1 cellular context compared by ENCODE assay signal in the genomic region with DNA sequence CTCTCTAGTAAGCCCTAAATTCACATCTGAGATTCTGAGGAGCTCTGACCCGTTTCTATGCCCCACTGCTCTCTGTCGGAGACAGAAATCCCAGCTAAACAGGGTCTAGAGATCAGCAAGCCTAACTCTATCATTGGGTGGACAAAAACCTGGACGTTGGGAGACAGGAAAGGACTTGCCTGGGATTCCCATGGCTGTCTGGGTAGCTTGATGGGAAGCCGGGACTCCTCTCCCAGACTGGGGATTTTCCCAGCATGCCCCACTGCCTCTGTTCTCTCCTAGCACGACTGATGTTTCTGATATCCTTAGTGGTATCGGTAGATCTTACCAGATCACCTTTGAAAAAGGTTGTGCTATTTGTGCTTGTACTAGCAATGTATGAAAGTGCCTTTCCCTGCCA.
TF ChIP-seq lines count a peak whose summit lies in the region.

No MANE protein-coding gene starts in this region.

TF ChIP-seq in GM12878, 131 proteins besides CTCF, POLR2A, EP300 and RAD21:
- TF ChIP-seq, protein P1, sequence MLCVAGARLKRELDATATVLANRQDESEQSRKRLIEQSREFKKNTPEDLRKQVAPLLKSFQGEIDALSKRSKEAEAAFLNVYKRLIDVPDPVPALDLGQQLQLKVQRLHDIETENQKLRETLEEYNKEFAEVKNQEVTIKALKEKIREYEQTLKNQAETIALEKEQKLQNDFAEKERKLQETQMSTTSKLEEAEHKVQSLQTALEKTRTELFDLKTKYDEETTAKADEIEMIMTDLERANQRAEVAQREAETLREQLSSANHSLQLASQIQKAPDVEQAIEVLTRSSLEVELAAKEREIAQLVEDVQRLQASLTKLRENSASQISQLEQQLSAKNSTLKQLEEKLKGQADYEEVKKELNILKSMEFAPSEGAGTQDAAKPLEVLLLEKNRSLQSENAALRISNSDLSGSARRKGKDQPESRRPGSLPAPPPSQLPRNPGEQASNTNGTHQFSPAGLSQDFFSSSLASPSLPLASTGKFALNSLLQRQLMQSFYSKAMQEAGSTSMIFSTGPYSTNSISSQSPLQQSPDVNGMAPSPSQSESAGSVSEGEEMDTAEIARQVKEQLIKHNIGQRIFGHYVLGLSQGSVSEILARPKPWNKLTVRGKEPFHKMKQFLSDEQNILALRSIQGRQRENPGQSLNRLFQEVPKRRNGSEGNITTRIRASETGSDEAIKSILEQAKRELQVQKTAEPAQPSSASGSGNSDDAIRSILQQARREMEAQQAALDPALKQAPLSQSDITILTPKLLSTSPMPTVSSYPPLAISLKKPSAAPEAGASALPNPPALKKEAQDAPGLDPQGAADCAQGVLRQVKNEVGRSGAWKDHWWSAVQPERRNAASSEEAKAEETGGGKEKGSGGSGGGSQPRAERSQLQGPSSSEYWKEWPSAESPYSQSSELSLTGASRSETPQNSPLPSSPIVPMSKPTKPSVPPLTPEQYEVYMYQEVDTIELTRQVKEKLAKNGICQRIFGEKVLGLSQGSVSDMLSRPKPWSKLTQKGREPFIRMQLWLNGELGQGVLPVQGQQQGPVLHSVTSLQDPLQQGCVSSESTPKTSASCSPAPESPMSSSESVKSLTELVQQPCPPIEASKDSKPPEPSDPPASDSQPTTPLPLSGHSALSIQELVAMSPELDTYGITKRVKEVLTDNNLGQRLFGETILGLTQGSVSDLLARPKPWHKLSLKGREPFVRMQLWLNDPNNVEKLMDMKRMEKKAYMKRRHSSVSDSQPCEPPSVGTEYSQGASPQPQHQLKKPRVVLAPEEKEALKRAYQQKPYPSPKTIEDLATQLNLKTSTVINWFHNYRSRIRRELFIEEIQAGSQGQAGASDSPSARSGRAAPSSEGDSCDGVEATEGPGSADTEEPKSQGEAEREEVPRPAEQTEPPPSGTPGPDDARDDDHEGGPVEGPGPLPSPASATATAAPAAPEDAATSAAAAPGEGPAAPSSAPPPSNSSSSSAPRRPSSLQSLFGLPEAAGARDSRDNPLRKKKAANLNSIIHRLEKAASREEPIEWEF (IDR thresholded peaks at IDR 0.05; ENCODE audit: insufficient replicate concordance, low read depth, low read length): no peak
- no peak for TF ChIP-seq MXI1 (IDR thresholded peaks at IDR 0.05; ENCODE audit: low read depth, low read length)
- TF ChIP-seq, protein P2, sequence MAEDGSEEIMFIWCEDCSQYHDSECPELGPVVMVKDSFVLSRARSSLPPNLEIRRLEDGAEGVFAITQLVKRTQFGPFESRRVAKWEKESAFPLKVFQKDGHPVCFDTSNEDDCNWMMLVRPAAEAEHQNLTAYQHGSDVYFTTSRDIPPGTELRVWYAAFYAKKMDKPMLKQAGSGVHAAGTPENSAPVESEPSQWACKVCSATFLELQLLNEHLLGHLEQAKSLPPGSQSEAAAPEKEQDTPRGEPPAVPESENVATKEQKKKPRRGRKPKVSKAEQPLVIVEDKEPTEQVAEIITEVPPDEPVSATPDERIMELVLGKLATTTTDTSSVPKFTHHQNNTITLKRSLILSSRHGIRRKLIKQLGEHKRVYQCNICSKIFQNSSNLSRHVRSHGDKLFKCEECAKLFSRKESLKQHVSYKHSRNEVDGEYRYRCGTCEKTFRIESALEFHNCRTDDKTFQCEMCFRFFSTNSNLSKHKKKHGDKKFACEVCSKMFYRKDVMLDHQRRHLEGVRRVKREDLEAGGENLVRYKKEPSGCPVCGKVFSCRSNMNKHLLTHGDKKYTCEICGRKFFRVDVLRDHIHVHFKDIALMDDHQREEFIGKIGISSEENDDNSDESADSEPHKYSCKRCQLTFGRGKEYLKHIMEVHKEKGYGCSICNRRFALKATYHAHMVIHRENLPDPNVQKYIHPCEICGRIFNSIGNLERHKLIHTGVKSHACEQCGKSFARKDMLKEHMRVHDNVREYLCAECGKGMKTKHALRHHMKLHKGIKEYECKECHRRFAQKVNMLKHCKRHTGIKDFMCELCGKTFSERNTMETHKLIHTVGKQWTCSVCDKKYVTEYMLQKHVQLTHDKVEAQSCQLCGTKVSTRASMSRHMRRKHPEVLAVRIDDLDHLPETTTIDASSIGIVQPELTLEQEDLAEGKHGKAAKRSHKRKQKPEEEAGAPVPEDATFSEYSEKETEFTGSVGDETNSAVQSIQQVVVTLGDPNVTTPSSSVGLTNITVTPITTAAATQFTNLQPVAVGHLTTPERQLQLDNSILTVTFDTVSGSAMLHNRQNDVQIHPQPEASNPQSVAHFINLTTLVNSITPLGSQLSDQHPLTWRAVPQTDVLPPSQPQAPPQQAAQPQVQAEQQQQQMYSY (CRISPR knock-in tag; IDR thresholded peaks at IDR 0.05): no peak
- TF ChIP-seq, protein P3, sequence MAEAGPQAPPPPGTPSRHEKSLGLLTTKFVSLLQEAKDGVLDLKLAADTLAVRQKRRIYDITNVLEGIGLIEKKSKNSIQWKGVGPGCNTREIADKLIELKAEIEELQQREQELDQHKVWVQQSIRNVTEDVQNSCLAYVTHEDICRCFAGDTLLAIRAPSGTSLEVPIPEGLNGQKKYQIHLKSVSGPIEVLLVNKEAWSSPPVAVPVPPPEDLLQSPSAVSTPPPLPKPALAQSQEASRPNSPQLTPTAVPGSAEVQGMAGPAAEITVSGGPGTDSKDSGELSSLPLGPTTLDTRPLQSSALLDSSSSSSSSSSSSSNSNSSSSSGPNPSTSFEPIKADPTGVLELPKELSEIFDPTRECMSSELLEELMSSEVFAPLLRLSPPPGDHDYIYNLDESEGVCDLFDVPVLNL (IDR thresholded peaks at IDR 0.05; ENCODE audit: low read depth, low read length): no peak
- no peak for TF ChIP-seq EGR1 (IDR thresholded peaks at IDR 0.05; ENCODE audit: borderline replicate concordance in 1 of 2, low read depth in 2 of 2, low read length in 2 of 2)
- no peak for TF ChIP-seq SUZ12 (IDR thresholded peaks at IDR 0.05; ENCODE audit: unreplicated experiment)
- TF ChIP-seq CHD2 (IDR thresholded peaks at IDR 0.05; ENCODE audit: borderline replicate concordance, low read depth, low read length): no peak
- TF ChIP-seq POLR2AphosphoS2 (IDR thresholded peaks at IDR 0.05; ENCODE audit: low read depth, low read length): no peak
- no peak for TF ChIP-seq NR2C2 (IDR thresholded peaks at IDR 0.05; ENCODE audit: borderline replicate concordance, control insufficient read depth, insufficient read length, low read depth)
- TF ChIP-seq HDGF (IDR thresholded peaks at IDR 0.05): no peak
- TF ChIP-seq NFXL1 (IDR thresholded peaks at IDR 0.05; ENCODE audit: borderline replicate concordance): no peak
- TF ChIP-seq FOXK2 (IDR thresholded peaks at IDR 0.05): no peak
- no peak for TF ChIP-seq YY1 (IDR thresholded peaks at IDR 0.05; ENCODE audit: low read depth, low read length)
- TF ChIP-seq KLF5 (IDR thresholded peaks at IDR 0.05; ENCODE audit: partially characterized antibody): no peak
- TF ChIP-seq CEBPB (IDR thresholded peaks at IDR 0.05; ENCODE audit: borderline replicate concordance in 1 of 2, low read depth in 2 of 2, low read length in 2 of 2): no peak
- no peak for TF ChIP-seq GABPA (IDR thresholded peaks at IDR 0.05; ENCODE audit: low read depth)
- no peak for TF ChIP-seq RBBP5 (conservative IDR thresholded peaks at IDR 0.05)
- TF ChIP-seq, protein P4, sequence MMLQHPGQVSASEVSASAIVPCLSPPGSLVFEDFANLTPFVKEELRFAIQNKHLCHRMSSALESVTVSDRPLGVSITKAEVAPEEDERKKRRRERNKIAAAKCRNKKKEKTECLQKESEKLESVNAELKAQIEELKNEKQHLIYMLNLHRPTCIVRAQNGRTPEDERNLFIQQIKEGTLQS (IDR thresholded peaks at IDR 0.05; ENCODE audit: borderline replicate concordance, extremely low read depth, low read depth, low read length): no peak
